ENCODE assay signal across 8 cellular contexts in the genomic region with DNA sequence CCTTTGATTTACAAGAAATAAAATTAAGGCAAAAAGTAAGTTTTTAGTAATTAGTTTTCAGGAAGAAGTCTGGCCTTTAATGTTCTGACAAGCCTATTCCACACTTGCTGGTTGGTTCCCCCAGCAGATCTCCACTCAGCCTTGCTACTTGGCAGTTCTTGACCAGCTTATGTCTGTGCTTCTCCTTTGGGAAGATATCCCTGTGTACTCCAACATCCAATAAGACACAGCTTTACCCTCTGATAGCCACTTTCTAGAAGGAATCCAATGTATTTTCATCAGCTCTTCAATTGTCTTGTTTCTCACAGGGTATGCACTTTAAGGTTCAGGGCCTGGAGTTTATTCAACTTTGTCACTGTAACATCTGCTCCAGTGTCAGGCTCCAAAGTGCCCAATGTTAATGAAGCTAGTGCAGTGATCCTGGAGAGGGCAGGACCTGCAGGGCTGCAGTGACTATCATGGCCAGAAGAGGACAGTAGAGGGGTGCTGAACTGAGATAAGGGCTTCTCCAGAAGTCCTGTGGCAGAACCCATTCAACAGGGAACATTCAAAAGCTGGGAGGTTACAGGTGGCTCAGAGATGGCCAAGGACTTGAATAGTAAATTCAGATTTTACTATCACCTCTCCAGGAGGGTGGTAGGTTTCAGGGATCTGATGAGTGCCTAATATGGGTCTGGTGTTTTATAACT. TPM values are rescaled to one million over a fixed set of nuclear protein-coding genes. Genes with fewer than 3 reads are reported as not detected.
DNase-seq lines count a peak whose midpoint lies in the region; ATAC-seq and TF ChIP-seq lines count a peak whose summit lies in the region.

No MANE protein-coding gene starts in this region.

- peak; percentile 64 for ATAC-seq in HG02938 (IDR thresholded peaks at IDR 0.05; ENCODE audit: unreplicated experiment)

- no peaks in the 10 kb centered on the region for H3K4me1 ChIP-seq in colonic mucosa

- TF ChIP-seq CTCF in GM13977 (IDR thresholded peaks at IDR 0.05; ENCODE audit: extremely low read depth, insufficient read depth, missing control alignments) (peak; percentile 89), colonic mucosa (IDR thresholded peaks at IDR 0.05) (peak; percentile 94)

- H3K27ac ChIP-seq in colonic mucosa, result no peak overlapping the region

- no peaks in the 10 kb centered on the region for H3K9me3 ChIP-seq in colonic mucosa

- H3K9ac ChIP-seq in colonic mucosa (ENCODE audit: low read depth in 2 of 2, low read length in 2 of 2), result no peak overlapping the region

- H3K4me3 ChIP-seq in colonic mucosa, result no peak overlapping the region

- peak; percentile 56 for DNase-seq in AG08395 (ENCODE audit: low spot score)
- DNase-seq in GM13977 (ENCODE audit: low spot score), result peak; percentile 32
- peak; percentile 47 for DNase-seq in NCI-H187 treated with DMSO at 0.1 percent for 48 hours (lab: John Stamatoyannopoulos, UW)
- DNase-seq in T-helper 22 cell (ENCODE audit: low read depth), result peak; percentile 3
- peak; percentile 89 for DNase-seq in colonic mucosa
- DNase-seq in lung microvascular endothelial cell (ENCODE audit: low read depth in 2 of 2), result peak; percentile 51 to 53
- DNase-seq in stimulated activated naive CD4-positive, alpha-beta T cell treated with Interleukin-2 at 50 U/mL for 16 hours (lab: John Stamatoyannopoulos, UW), result peak; percentile 22

- no peaks in the 10 kb centered on the region for H3K27me3 ChIP-seq in colonic mucosa

- in situ Hi-C loops in GM13977 (cut with MboI; ENCODE audit: low pct_unique_long_range_greater_than_20kb, low sequenced_read_pairs, unreplicated experiment), result no loop called here

- H3K36me3 ChIP-seq in colonic mucosa, result no peaks in the 10 kb centered on the region

- intact Hi-C loops in colonic mucosa (cut with DNase I), result loop anchor here (5.0 kb wide), 1 partner anchor 65 kb away; no protein-coding TSS in a partner anchor

RNA-seq across cellular contexts. Expression of a gene that starts 22.9 kb away (rescaled TPM):
- total RNA-seq in colonic mucosa (10 to 100 TPM; 26.6 to 34.0 TPM), lung microvascular endothelial cell (35.7 and 40.5 TPM in 2 replicates)

RNA-seq across cellular contexts. Expression of a gene that starts 23.0 kb away (rescaled TPM):
- total RNA-seq in colonic mucosa (10 to 100 TPM in 1 of 2 donors, 1 to 10 TPM in 1; 8.7 to 10.2 TPM), lung microvascular endothelial cell (11.8 and 15.1 TPM in 2 replicates)

RNA-seq across cellular contexts. Expression of a gene that starts 42.0 kb away (rescaled TPM):
- 1 to 10 TPM in 1 of 2 donors, under 1 TPM in 1; 0.61 to 1.4 TPM for total RNA-seq in colonic mucosa
- 0.22 and 0.40 TPM in 2 replicates for total RNA-seq in lung microvascular endothelial cell

Comparison
In these comparisons a context has a peak if more than half of its experiments do, and no peak if none do; other contexts are left out.
1. DNase-seq: peak in every context shown above with its lines; median percentile 89 in colonic mucosa; 56 in AG08395; 52 in lung microvascular endothelial cell; 47 in NCI-H187 treated with DMSO at 0.1 percent for 48 hours; 32 in GM13977; 22 in stimulated activated naive CD4-positive, alpha-beta T cell treated with Interleukin-2 at 50 U/mL for 16 hours; 3 in T-helper 22 cell.